Comparison of ENCODE assay signal across 8 cellular contexts in the genomic region with DNA sequence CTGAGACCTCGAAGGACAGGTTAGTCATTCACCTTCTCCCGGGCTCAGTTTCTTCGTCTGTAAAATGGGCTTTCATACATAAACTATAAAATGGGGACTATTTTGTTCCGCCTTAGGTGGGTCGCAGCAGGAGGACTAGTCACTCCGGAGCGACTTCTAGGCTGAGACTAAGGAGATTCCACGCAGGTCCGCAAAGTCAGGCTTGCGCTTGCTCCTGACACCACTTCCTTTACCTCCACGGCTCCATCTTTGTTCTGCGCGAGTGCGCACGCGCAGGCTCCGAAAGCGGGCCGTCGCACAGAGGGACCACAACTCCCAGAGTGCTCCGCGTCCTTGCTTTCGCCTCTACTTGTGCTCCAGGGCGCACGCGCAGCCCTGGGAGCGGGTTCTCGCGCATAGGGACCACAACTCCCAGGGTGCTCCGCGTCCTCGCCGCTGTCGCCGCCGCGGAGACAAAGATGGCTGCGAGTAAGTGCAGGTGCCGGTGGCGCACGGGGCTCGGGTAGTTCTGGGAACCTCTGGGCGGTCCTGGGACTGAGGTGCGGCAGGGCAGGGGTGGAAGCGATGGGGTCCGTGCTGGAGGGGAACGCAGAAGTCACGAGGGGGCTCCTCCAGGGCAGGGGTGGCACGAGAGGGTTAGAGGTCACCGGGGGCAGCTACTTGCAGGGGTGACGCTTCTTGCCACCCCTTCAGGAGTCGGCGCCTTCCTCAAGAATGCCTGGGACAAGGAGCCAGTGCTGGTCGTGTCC. TPM values are rescaled to one million over a fixed set of nuclear protein-coding genes. Genes with fewer than 3 reads are reported as not detected.
A peak's percentile ranks its signal among the peaks of the same experiment; 100 is the strongest.
DNase-seq lines count a peak whose midpoint lies in the region; ATAC-seq and TF ChIP-seq lines count a peak whose summit lies in the region.

Gene NDUFA3 (plus strand): TSS at position 435 of the 749 bp plus-strand sequence. CDS start 24 bp downstream, at position 459.

- peaks cover 32% of the 10 kb centered on the region for H3K4me1 Mint-ChIP-seq in activated T-cell treated with anti-CD3 and anti-CD28 coated beads, Interleukin-2, amount 50 U/mL, for 24 hours (ENCODE audit: low read depth)

- peaks cover 8 to 12% of the 10 kb centered on the region in 2 donors for H3K4me1 ChIP-seq in mucosa of rectum (ENCODE audit: control insufficient read depth in 2 of 2, insufficient read depth in 2 of 2, low read length in 2 of 2)

- in situ Hi-C loops in KBM-7 (cut with MboI; ENCODE audit: low pct_unique_long_range_greater_than_20kb, low sequenced_read_pairs), result no loop called here

- no peaks in the 10 kb centered on the region for H3K9me3 ChIP-seq in mucosa of rectum (ENCODE audit: control insufficient read depth in 2 of 2, low read length in 2 of 2)

- H3K27ac ChIP-seq in mucosa of rectum (ENCODE audit: low read depth in 2 of 2, low read length in 2 of 2), result peak within 1 kb of the TSS; percentile 46 to 68

- peak within 1 kb of the TSS; percentile 79 to 84 for H3K9ac ChIP-seq in mucosa of rectum (ENCODE audit: low read depth in 1 of 2, low read length in 2 of 2)

- H3K36me3 Mint-ChIP-seq in activated T-cell treated with anti-CD3 and anti-CD28 coated beads, Interleukin-2, amount 50 U/mL, for 24 hours (ENCODE audit: low read depth), result peaks cover 43% of the 10 kb centered on the region

- TF ChIP-seq POLR2A in erythroblast (IDR thresholded peaks at IDR 0.05; ENCODE audit: low read length), result peak; percentile 86

- H3K4me3 ChIP-seq in mucosa of rectum (ENCODE audit: low read length in 2 of 2), result peak within 1 kb of the TSS; percentile 93 to 100

- H3K27me3 ChIP-seq in mucosa of rectum (ENCODE audit: control insufficient read depth in 2 of 2, insufficient read depth in 2 of 2, low read length in 2 of 2), result no peaks in the 10 kb centered on the region

- H3K27me3 Mint-ChIP-seq in activated T-cell treated with anti-CD3 and anti-CD28 coated beads, Interleukin-2, amount 50 U/mL, for 24 hours, result no peaks in the 10 kb centered on the region

- peak within 1 kb of the TSS; percentile 99 for H3K4me3 Mint-ChIP-seq in activated T-cell treated with anti-CD3 and anti-CD28 coated beads, Interleukin-2, amount 50 U/mL, for 24 hours

- ATAC-seq in GM21717 (IDR thresholded peaks at IDR 0.05; ENCODE audit: unreplicated experiment), result peak; percentile 64

- peak; percentile 95 for DNase-seq in DMS153 treated with DMSO at 0.1 percent for 48 hours (lab: John Stamatoyannopoulos, UW; ENCODE audit: unreplicated experiment)
- peak; percentile 96 for DNase-seq in KBM-7
- peak; percentile 96 for DNase-seq in activated T-cell treated with anti-CD3 and anti-CD28 coated beads, Interleukin-2, amount 50 U/mL, for 24 hours
- peak; percentile 98 to 99 for DNase-seq in erythroblast (lab: John Stamatoyannopoulos, UW)
- peak; percentile 96 for DNase-seq in stimulated activated CD8-positive, alpha-beta memory T cell treated with anti-CD3 and anti-CD28 coated beads, Interleukin-4, amount 100 ng/mL, for 48 hours

- peak within 1 kb of the TSS; percentile 98 for H3K27ac Mint-ChIP-seq in activated T-cell treated with anti-CD3 and anti-CD28 coated beads, Interleukin-2, amount 50 U/mL, for 24 hours

- peaks cover 13 to 23% of the 10 kb centered on the region in 2 donors for H3K36me3 ChIP-seq in mucosa of rectum (ENCODE audit: control insufficient read depth in 2 of 2, insufficient read depth in 2 of 2, low read length in 2 of 2)

- no peaks in the 10 kb centered on the region for H3K9me3 Mint-ChIP-seq in activated T-cell treated with anti-CD3 and anti-CD28 coated beads, Interleukin-2, amount 50 U/mL, for 24 hours

TF ChIP-seq in PFSK-1, 5 proteins besides CTCF, POLR2A, EP300 and RAD21:
- TF ChIP-seq TAF1 (IDR thresholded peaks at IDR 0.05; ENCODE audit: borderline replicate concordance, insufficient read depth, low read length) (peak; percentile 94; the same call in 1 of the 2 replicates), SIN3A (IDR thresholded peaks at IDR 0.05; ENCODE audit: borderline replicate concordance, insufficient read depth, low read length) (no peak), REST (IDR thresholded peaks at IDR 0.05; ENCODE audit: insufficient read depth in 1 of 2, low read depth in 2 of 2, low read length in 2 of 2) (0 out of 4 replicates have a peak, but pooled peaks of 1 of the 2 experiments have one; percentile 25), POLR2AphosphoS5 (IDR thresholded peaks at IDR 0.05; ENCODE audit: low read depth, low read length) (peak; percentile 93), FOXP2 (optimal IDR thresholded peaks at IDR 0.05; ENCODE audit: borderline replicate concordance, extremely low read depth, extremely low read length, insufficient read depth) (peak; percentile 72)

RNA-seq across cellular contexts. Expression of gene NDUFA3, which starts in this region (rescaled TPM):
- polyA plus RNA-seq in PFSK-1 (2012; ENCODE audit: insufficient read length, low read depth), result 176 TPM

Comparison
In these comparisons a context has a peak if more than half of its experiments do, and no peak if none do; other contexts are left out.
1. Peak in every context shown above with its lines: DNase-seq, ATAC-seq, H3K4me3 ChIP-seq and H3K27ac ChIP-seq.